Comparison of ENCODE assay signal across 9 cellular contexts in the genomic region with DNA sequence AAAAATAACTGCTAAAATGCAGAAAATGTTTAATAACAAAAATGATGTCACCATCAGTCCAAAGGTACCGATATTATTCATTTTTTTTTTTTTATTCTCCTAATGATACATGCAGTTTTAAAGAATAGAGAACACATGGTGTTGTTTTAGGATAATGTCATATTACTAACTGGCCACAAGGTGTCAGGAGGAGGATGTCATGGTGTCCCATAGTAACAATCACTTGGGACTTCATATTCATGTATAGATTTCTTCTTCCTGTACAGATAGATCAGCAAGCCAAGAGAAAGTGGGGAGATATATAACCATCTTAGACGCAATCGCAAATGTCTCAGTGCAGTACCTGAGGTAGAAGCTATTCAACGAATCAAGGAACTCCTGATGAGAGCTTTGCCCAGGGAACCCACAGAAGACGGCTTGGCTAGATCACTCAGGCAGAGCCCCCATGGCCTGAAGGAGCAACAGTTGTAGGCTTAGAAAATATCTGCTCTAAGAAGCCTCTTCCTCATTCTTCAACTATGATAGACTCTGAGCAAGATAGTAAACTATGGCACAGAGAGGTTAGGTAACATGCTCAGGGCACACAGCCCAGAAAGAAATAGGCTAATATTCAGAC. TPM values are rescaled to one million over a fixed set of nuclear protein-coding genes. Genes with fewer than 3 reads are reported as not detected.
DNase-seq lines count a peak whose midpoint lies in the region; ATAC-seq and TF ChIP-seq lines count a peak whose summit lies in the region.
"Had no signal": no experiment of that assay in that cellular context is flagged by ENCODE, and none has a peak within 500 bp of the region (broad histone marks: within the 10 kb centered on the region; RNA-seq: fewer than 3 reads in every experiment).

No MANE protein-coding gene starts in this region.

- H3K4me1 Mint-ChIP-seq in mesothelial cell of epicardium: no peaks in the 10 kb centered on the region

- H3K36me3 Mint-ChIP-seq in mesothelial cell of epicardium: no peaks in the 10 kb centered on the region

- ATAC-seq in HG02852 (IDR thresholded peaks at IDR 0.05; ENCODE audit: unreplicated experiment): peak; percentile 88

- no peaks in the 10 kb centered on the region for H3K27me3 Mint-ChIP-seq in mesothelial cell of epicardium (ENCODE audit: low read depth)

- H3K9me3 Mint-ChIP-seq in mesothelial cell of epicardium: peaks cover 37% of the 10 kb centered on the region

- H3K4me3 Mint-ChIP-seq in mesothelial cell of epicardium: no peak overlapping the region

- H3K27ac Mint-ChIP-seq in mesothelial cell of epicardium: no peak overlapping the region

- in situ Hi-C loops in GM13976 (cut with MboI; ENCODE audit: low sequenced_read_pairs, unreplicated experiment) (loop anchor here (10.0 kb wide), 1 partner anchor 62 kb away; no protein-coding TSS in a partner anchor), astrocyte of the spinal cord (cut with HindIII; ENCODE audit: low sequenced_read_pairs) (no loop called here)

- no peak overlapping the region for H3K4me3 ChIP-seq in astrocyte of the spinal cord (ENCODE audit: low read depth, low read length)
- H3K4me3 ChIP-seq: SJCRH30 had no signal

- peak; percentile 52 for DNase-seq in Ammon's horn (ENCODE audit: low spot score)
- peak; percentile 64 for DNase-seq in GM13976 (ENCODE audit: low spot score)
- DNase-seq in NCI-H146 treated with DMSO at 0.1 percent for 48 hours (lab: John Stamatoyannopoulos, UW; ENCODE audit: unreplicated experiment): peak; percentile 9
- no peak for DNase-seq in astrocyte of the spinal cord (ENCODE audit: low read depth, low spot score)
- DNase-seq in mesothelial cell of epicardium (ENCODE audit: low spot score in 2 of 2, unreplicated experiment in 2 of 2): no peak
- no peak for DNase-seq in NCI-H226
- no peak for DNase-seq in dedifferentiated amniotic fluid mesenchymal stem cell (ENCODE audit: extremely low spot score)

- TF ChIP-seq CTCF in GM13976 (IDR thresholded peaks at IDR 0.05; ENCODE audit: borderline replicate concordance, control extremely low read depth, extremely low read depth, insufficient read depth, missing control alignments): peak; percentile 51
- peak; percentile 9 for TF ChIP-seq CTCF in astrocyte of the spinal cord (IDR thresholded peaks at IDR 0.05; ENCODE audit: low read depth, low read length)
- TF ChIP-seq CTCF in mesothelial cell of epicardium (IDR thresholded peaks at IDR 0.05; ENCODE audit: unreplicated experiment): peak; percentile 15

RNA-seq across cellular contexts. Expression of gene OR2T11, which starts 12.3 kb away (rescaled TPM):
- not detected in 3 replicates for total RNA-seq in mesothelial cell of epicardium
- total RNA-seq: SJCRH30 had no signal

RNA-seq across cellular contexts. Expression of gene OR2T35, which starts 22.5 kb away (rescaled TPM):
- not detected in 3 replicates for total RNA-seq in mesothelial cell of epicardium
- total RNA-seq: SJCRH30 had no signal

RNA-seq across cellular contexts. Expression of gene OR2T10, which starts 25.1 kb away (rescaled TPM):
- not detected in 3 replicates for total RNA-seq in mesothelial cell of epicardium
- total RNA-seq: SJCRH30 had no signal

RNA-seq across cellular contexts. Expression of gene OR2T27, which starts 32.7 kb away (rescaled TPM):
- total RNA-seq in mesothelial cell of epicardium: not detected in 3 replicates
- total RNA-seq: SJCRH30 had no signal

RNA-seq across cellular contexts. Expression of gene OR2T34, which starts 48.0 kb away (rescaled TPM):
- not detected in 3 replicates for total RNA-seq in mesothelial cell of epicardium
- total RNA-seq: SJCRH30 had no signal

Comparison
In these comparisons a context has a peak if more than half of its experiments do, and no peak if none do; other contexts are left out.
1. DNase-seq: peak in Ammon's horn (single experiment), GM13976 (single experiment) and NCI-H146 treated with DMSO at 0.1 percent for 48 hours (single experiment); none in astrocyte of the spinal cord (single experiment), mesothelial cell of epicardium (0 of 2), NCI-H226 (single experiment) and dedifferentiated amniotic fluid mesenchymal stem cell (single experiment).
2. Peak in every context shown above with its lines, with median percentiles within 50 percentile points of each other: CTCF ChIP-seq.